28 cellular contexts compared by ENCODE assay signal in the genomic region with DNA sequence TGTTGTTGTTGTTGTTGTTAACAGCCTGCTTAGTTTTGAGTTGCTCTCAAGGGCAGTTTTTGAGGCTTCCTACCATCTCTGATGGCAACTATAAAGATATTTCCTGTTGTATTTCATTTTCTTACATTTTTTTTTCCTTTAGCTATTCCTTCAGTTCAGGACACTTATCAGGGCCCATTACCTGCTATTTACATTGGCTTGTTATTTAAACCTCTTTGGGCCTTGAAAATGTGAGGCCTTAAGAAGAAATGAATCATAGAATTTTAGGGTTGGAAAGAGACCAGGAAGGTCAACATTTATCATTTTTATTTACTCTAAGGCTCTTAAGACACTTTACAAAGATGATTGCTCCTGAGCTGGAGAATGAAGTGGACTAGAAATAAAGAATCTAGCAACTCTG.
"Had no signal": no experiment of that assay in that cellular context is flagged by ENCODE, and none has a peak within 500 bp of the region (broad histone marks: within the 10 kb centered on the region; RNA-seq: fewer than 3 reads in every experiment).

No MANE protein-coding gene starts in this region.

- H3K4me3 ChIP-seq: gastrocnemius medialis, heart left ventricle, smooth muscle cell, stomach, thyroid gland had no signal

- H3K4me1 ChIP-seq: gastrocnemius medialis, heart left ventricle, parathyroid adenoma had no signal

- H3K27me3 Mint-ChIP-seq: effector memory CD8-positive, alpha-beta T cell; naive thymus-derived CD4-positive, alpha-beta T cell; progenitor cell of endocrine pancreas had no signal

- H3K27ac Mint-ChIP-seq: effector memory CD8-positive, alpha-beta T cell; immature natural killer cell; naive thymus-derived CD4-positive, alpha-beta T cell had no signal

- H2AFZ ChIP-seq: parathyroid adenoma had no signal

- H3K4me3 Mint-ChIP-seq: effector memory CD8-positive, alpha-beta T cell; immature natural killer cell; naive thymus-derived CD4-positive, alpha-beta T cell had no signal

- H3K27me3 ChIP-seq: gastrocnemius medialis, heart left ventricle, neutrophil, stomach, thyroid gland had no signal

- H3K4me2 ChIP-seq: smooth muscle cell had no signal

- DNase-seq: caudate nucleus; cerebellar nuclear complex; cortex of kidney; effector memory CD8-positive, alpha-beta T cell; foreskin fibroblast; gastrocnemius medialis; heart left ventricle; hypothalamus; immature natural killer cell; islet precursor cell; kidney glomerular epithelial cell; left colon; left ventricle myocardium superior; mesendoderm; midbrain; naive thymus-derived CD4-positive, alpha-beta T cell; stimulated activated CD4-positive, alpha-beta T cell treated with anti-CD3 and anti-CD28 coated beads, Interleukin-12 subunit alpha, Interleukin-12 subunit beta, amount 100 ng/mL, for 4 hours; stimulated activated CD4-positive, alpha-beta T cell treated with anti-CD3 and anti-CD28 coated beads, Interleukin-1b, Interleukin-23, amount 100 ng/mL, for 48 hours; stimulated activated CD4-positive, alpha-beta T cell treated with anti-CD3 and anti-CD28 coated beads, Interleukin-4, amount 100 ng/mL, for 1 hour; stimulated activated CD8-positive, alpha-beta memory T cell treated with anti-CD3 and anti-CD28 coated beads, Interleukin-4, amount 100 ng/mL, for 48 hours; stimulated activated naive CD4-positive, alpha-beta T cell treated with Interleukin-2 at 50 U/mL for 16 hours; stomach; thyroid gland; trophoblast cell had no signal

- H3K9me3 ChIP-seq: gastrocnemius medialis, neutrophil, thyroid gland had no signal

- H3K4me1 Mint-ChIP-seq: immature natural killer cell; naive thymus-derived CD4-positive, alpha-beta T cell had no signal

- H3K79me2 ChIP-seq: parathyroid adenoma had no signal

- ATAC-seq: effector memory CD8-positive, alpha-beta T cell; gastrocnemius medialis; heart left ventricle; left colon; naive thymus-derived CD4-positive, alpha-beta T cell had no signal

- H3K9ac ChIP-seq: parathyroid adenoma had no signal

- H3K36me3 ChIP-seq: gastrocnemius medialis, heart left ventricle, neutrophil, stomach, thyroid gland had no signal

- H3K27ac ChIP-seq: gastrocnemius medialis, heart left ventricle, neutrophil, parathyroid adenoma, thyroid gland had no signal
